ENCODE assay signal across 16 cellular contexts in the genomic region with DNA sequence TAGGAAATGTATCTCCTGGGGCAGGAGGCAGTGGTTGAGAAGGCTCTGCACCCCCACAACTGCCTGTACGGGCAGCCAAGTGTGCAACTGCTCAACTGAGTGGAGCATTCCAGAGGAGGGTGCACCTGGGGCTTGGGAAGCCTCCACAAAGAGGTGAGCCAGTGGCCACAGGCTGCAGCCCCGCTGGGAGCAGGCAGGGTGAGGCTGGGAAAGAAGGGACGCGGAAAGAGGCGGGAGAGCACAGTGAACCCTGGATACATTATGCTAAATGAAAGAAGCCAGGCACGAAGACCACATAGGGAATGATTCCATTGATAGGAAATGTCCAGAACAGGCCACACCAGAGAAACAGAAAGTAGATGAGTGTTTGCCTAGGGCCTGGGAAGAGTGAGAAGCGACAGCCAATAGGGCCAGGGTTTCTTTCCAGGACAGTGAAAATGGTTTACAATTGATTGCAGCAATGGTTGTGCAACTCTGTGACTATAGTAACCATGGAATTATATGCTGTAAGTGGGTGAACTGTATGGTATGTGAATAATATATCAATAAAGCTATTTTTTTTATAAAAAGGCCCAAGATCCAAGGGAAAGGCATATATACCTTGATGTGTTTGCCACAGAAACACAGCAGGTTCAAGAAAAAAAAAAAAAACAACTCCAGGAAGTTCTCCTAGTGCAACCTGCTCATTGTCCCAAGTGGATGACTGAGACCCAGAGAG.
DNase-seq lines count a peak whose midpoint lies in the region; ATAC-seq and TF ChIP-seq lines count a peak whose summit lies in the region.
"Had no signal": no experiment of that assay in that cellular context is flagged by ENCODE, and none has a peak within 500 bp of the region (broad histone marks: within the 10 kb centered on the region; RNA-seq: fewer than 3 reads in every experiment).

No MANE protein-coding gene starts in this region.

- no peaks in the 10 kb centered on the region for H3K27me3 ChIP-seq in brain microvascular endothelial cell (replicated peaks)
- peaks cover 0 to 3% (median 3%) of the 10 kb centered on the region in 3 donors for H3K27me3 ChIP-seq in psoas muscle (ENCODE audit: insufficient read depth in 3 of 3, low read length in 2 of 3)

- no peaks in the 10 kb centered on the region for H3K9me3 ChIP-seq in psoas muscle
- H3K9me3 ChIP-seq: suprapubic skin had no signal

- no peaks in the 10 kb centered on the region for H3K36me3 ChIP-seq in brain microvascular endothelial cell (replicated peaks)
- H3K36me3 ChIP-seq in psoas muscle (ENCODE audit: insufficient read depth in 1 of 2, low read depth in 1 of 2) = no peaks in the 10 kb centered on the region
- H3K36me3 ChIP-seq: suprapubic skin had no signal

- peak overlapping the region; percentile 26 for H3K27ac ChIP-seq in brain microvascular endothelial cell
- no peak overlapping the region for H3K27ac ChIP-seq in psoas muscle
- H3K27ac ChIP-seq: suprapubic skin had no signal

- ATAC-seq in HG03342 (IDR thresholded peaks at IDR 0.05; ENCODE audit: unreplicated experiment) (no peak), psoas muscle (no peak)
- ATAC-seq: activated CD8-positive, alpha-beta memory T cell treated with anti-CD3 and anti-CD28 coated beads, Interleukin-2, amount 10 ng/mL, durations not matched to agents 7 days and 5 days; naive thymus-derived CD4-positive, alpha-beta T cell had no signal

- H3K4me1 ChIP-seq in psoas muscle = no peaks in the 10 kb centered on the region
- H3K4me1 ChIP-seq: suprapubic skin had no signal

- no peak overlapping the region for H3K4me3 ChIP-seq in brain microvascular endothelial cell (ENCODE audit: low read depth, low read length)
- H3K4me3 ChIP-seq in psoas muscle = no peak overlapping the region
- H3K4me3 ChIP-seq: suprapubic skin had no signal

- TF ChIP-seq CTCF in brain microvascular endothelial cell (IDR thresholded peaks at IDR 0.05; ENCODE audit: low read depth, low read length, missing control alignments) (no peak), psoas muscle (IDR thresholded peaks at IDR 0.05) (no peak)

- DNase-seq in NCI-H82 (lab: John Stamatoyannopoulos, UW) (peak; percentile 35), NCI-H82 treated with DMSO at 0.1 percent for 48 hours (lab: John Stamatoyannopoulos, UW; ENCODE audit: unreplicated experiment) (no peak), brain microvascular endothelial cell (peak; percentile 37), kidney tubule cell (ENCODE audit: low spot score) (peak; percentile 92), stromal cell of bone marrow (ENCODE audit: low read depth) (peak; percentile 20), GDM1 (lab: John Stamatoyannopoulos, UW) (no peak), psoas muscle (no peak)
- DNase-seq: activated CD8-positive, alpha-beta memory T cell treated with anti-CD3 and anti-CD28 coated beads, Interleukin-2, amount 10 ng/mL, durations not matched to agents 7 days and 5 days; amniotic stem cell; GF-D8; glutamatergic neuron; naive thymus-derived CD4-positive, alpha-beta T cell; NCI-H1105; stimulated activated CD4-positive, alpha-beta T cell treated with anti-CD3 and anti-CD28 coated beads, Interleukin-4, amount 100 ng/mL, for 4 hours had no signal

- in situ Hi-C loops in brain microvascular endothelial cell (cut with HindIII; ENCODE audit: low pct_ligation_motif_present, low sequenced_read_pairs) = no loop called here

- intact Hi-C loops in psoas muscle (cut with DNase I) = no loop called here

- 71 to 85% (median 72%) methylated on average over 7 of the region's 7 CpGs for WGBS in psoas muscle, 3 donors

Comparison
In these comparisons a context has a peak if more than half of its experiments do, and no peak if none do; other contexts are left out.
1. DNase-seq: peak in NCI-H82 (single experiment), brain microvascular endothelial cell (single experiment), kidney tubule cell (single experiment) and stromal cell of bone marrow (single experiment); none in NCI-H82 treated with DMSO at 0.1 percent for 48 hours (single experiment), GDM1 (single experiment) and psoas muscle (0 of 2).